ENCODE assay signal across 10 cellular contexts in genomic region chr15:75905231-75905630, GRCh38. TPM values are rescaled to one million over a fixed set of nuclear protein-coding genes. Genes with fewer than 3 reads are reported as not detected.
DNase-seq lines count a peak whose midpoint lies in the region; FAIRE-seq and TF ChIP-seq lines count a peak whose summit lies in the region.
"Had no signal": no experiment of that assay in that cellular context is flagged by ENCODE, and none has a peak within 500 bp of the region (broad histone marks: within the 10 kb centered on the region; RNA-seq: fewer than 3 reads in every experiment).

No MANE protein-coding gene starts in this region.

- peaks cover 62% of the 10 kb centered on the region for H3K79me2 ChIP-seq in keratinocyte (ENCODE audit: control insufficient read depth, insufficient read depth, low read length)

- POLR2A ChIA-PET in AG04450 (lab: Yijun Ruan, JAX) = no interaction called here
- POLR2A ChIA-PET in activated CD4-positive, alpha-beta memory T cell treated with anti-CD3 and anti-CD28 coated beads, Interleukin-2, amount 10 ng/mL, durations not matched to agents 7 days and 5 days (lab: Charles Lee) = interaction anchor here (0.6 kb wide), 1 partner anchor 30 kb away, joined by 3 read pairs; no protein-coding TSS in a partner anchor

- H3K36me3 ChIP-seq in keratinocyte (ENCODE audit: control insufficient read depth in 2 of 2, extremely low read depth in 1 of 2, insufficient read depth in 2 of 2, low read length in 2 of 2) = peaks cover 12 to 18% of the 10 kb centered on the region in 2 experiments

- H3K27me3 Mint-ChIP-seq in activated CD4-positive, alpha-beta memory T cell treated with anti-CD3 and anti-CD28 coated beads, Interleukin-2, amount 10 ng/mL, durations not matched to agents 7 days and 5 days = no peaks in the 10 kb centered on the region

- no peak overlapping the region for H2AFZ ChIP-seq in keratinocyte (ENCODE audit: control insufficient read depth, low read length)

- no peaks in the 10 kb centered on the region for H3K27me3 ChIP-seq in AG04450 (ENCODE audit: control insufficient read depth, insufficient read depth, low read length)
- no peaks in the 10 kb centered on the region for H3K27me3 ChIP-seq in keratinocyte (ENCODE audit: control insufficient read depth, extremely low read depth, insufficient read depth, low read length)

- peaks cover 3% of the 10 kb centered on the region for H4K20me1 ChIP-seq in keratinocyte (ENCODE audit: control insufficient read depth, extremely low read depth, insufficient read depth, low read length)

- no peak for FAIRE-seq in keratinocyte (lab: Jason Lieb, UNC)
- FAIRE-seq: RCC 7860 had no signal

- H3K27ac ChIP-seq in AG04450 (ENCODE audit: low read depth, low read length) (peak overlapping the region; percentile 2), keratinocyte (ENCODE audit: control insufficient read depth, insufficient read depth, low read length) (peak overlapping the region; percentile 33)

- peaks cover 55% of the 10 kb centered on the region for H3K4me1 Mint-ChIP-seq in activated CD4-positive, alpha-beta memory T cell treated with anti-CD3 and anti-CD28 coated beads, Interleukin-2, amount 10 ng/mL, durations not matched to agents 7 days and 5 days

- peaks cover 16% of the 10 kb centered on the region for H3K4me1 ChIP-seq in keratinocyte (ENCODE audit: control insufficient read depth, extremely low read depth, insufficient read depth, low read length)

- peak overlapping the region; percentile 39 for H3K9ac ChIP-seq in keratinocyte (ENCODE audit: control insufficient read depth, extremely low read depth, insufficient read depth, low read length)

- dilution Hi-C loops in keratinocyte (cut with MboI; ENCODE audit: extremely low pct_ligation_motif_present, low sequenced_read_pairs) = no loop called here

- no peak for TF ChIP-seq CTCF in AG04450 (IDR thresholded peaks at IDR 0.05; ENCODE audit: low read depth, low read length)
- no peak for TF ChIP-seq CTCF in GM12864 (IDR thresholded peaks at IDR 0.05; ENCODE audit: low read depth, low read length, missing control alignments)
- TF ChIP-seq CTCF in keratinocyte (optimal IDR thresholded peaks at IDR 0.05 in 1 of 3, IDR thresholded peaks at IDR 0.05 in 1 of 3, conservative IDR thresholded peaks at IDR 0.05 in 1 of 3; ENCODE audit: extremely low read depth in 1 of 3, insufficient read depth in 2 of 3, low read length in 3 of 3) = no peak

- H3K4me2 ChIP-seq in keratinocyte (ENCODE audit: control insufficient read depth, extremely low read depth, insufficient read depth, low read depth, low read length) = peak overlapping the region; percentile 86

- CTCF ChIA-PET in AG04450 (lab: Charles Lee) = no interaction called here
- CTCF ChIA-PET in activated CD4-positive, alpha-beta memory T cell treated with anti-CD3 and anti-CD28 coated beads, Interleukin-2, amount 10 ng/mL, durations not matched to agents 7 days and 5 days (lab: Charles Lee) = interaction anchor here (1.3 to 1.7 kb wide), 2 partner anchors 14 to 25 kb away, joined by 3 to 6 read pairs; no protein-coding TSS in a partner anchor

- H3K4me3 ChIP-seq in AG04450 (ENCODE audit: low read depth, low read length) (peak overlapping the region; percentile 27; the same call in 1 of the 2 replicates), GM12864 (ENCODE audit: low read depth, low read length) (peak overlapping the region; percentile 14; the same call in 1 of the 2 replicates), keratinocyte (ENCODE audit: control insufficient read depth in 2 of 3, extremely low read depth in 1 of 3, insufficient read depth in 2 of 3, low read depth in 1 of 3, low read length in 3 of 3) (peak overlapping the region; percentile 20 to 69 (median 59))

- H3K9me3 ChIP-seq in AG04450 (ENCODE audit: control insufficient read depth, insufficient read depth, low read length) (peaks cover 5% of the 10 kb centered on the region; the same call in 1 of the 2 replicates), keratinocyte (ENCODE audit: control insufficient read depth, low read depth, low read length) (no peaks in the 10 kb centered on the region)

- H3K27ac Mint-ChIP-seq in activated CD4-positive, alpha-beta memory T cell treated with anti-CD3 and anti-CD28 coated beads, Interleukin-2, amount 10 ng/mL, durations not matched to agents 7 days and 5 days = peak overlapping the region; percentile 38

- peak overlapping the region; percentile 97 for H3K4me3 Mint-ChIP-seq in activated CD4-positive, alpha-beta memory T cell treated with anti-CD3 and anti-CD28 coated beads, Interleukin-2, amount 10 ng/mL, durations not matched to agents 7 days and 5 days

- H3K9me1 ChIP-seq in keratinocyte (ENCODE audit: control insufficient read depth, extremely low read depth, insufficient read depth, low read length) = peaks cover 2% of the 10 kb centered on the region

- H3K36me3 Mint-ChIP-seq in activated CD4-positive, alpha-beta memory T cell treated with anti-CD3 and anti-CD28 coated beads, Interleukin-2, amount 10 ng/mL, durations not matched to agents 7 days and 5 days (ENCODE audit: low read depth) = peaks cover 38% of the 10 kb centered on the region

- peaks cover under 1% of the 10 kb centered on the region for H3K9me3 Mint-ChIP-seq in activated CD4-positive, alpha-beta memory T cell treated with anti-CD3 and anti-CD28 coated beads, Interleukin-2, amount 10 ng/mL, durations not matched to agents 7 days and 5 days

- DNase-seq in AG04450 (ENCODE audit: low read depth, low spot score) (no peak), GM12864 (ENCODE audit: low read depth) (no peak), keratinocyte (ENCODE audit: low read depth, low spot score) (no peak), NAMALWA (ENCODE audit: low spot score) (no peak), NCI-H146 treated with DMSO at 0.1 percent for 48 hours (lab: John Stamatoyannopoulos, UW; ENCODE audit: unreplicated experiment) (no peak), medulla oblongata (ENCODE audit: extremely low spot score) (no peak), mucosa of gallbladder (ENCODE audit: low spot score) (no peak)
- no peak for DNase-seq in activated CD4-positive, alpha-beta memory T cell treated with anti-CD3 and anti-CD28 coated beads, Interleukin-2, amount 10 ng/mL, durations not matched to agents 7 days and 5 days
- DNase-seq: activated CD4-positive, CD25-positive, alpha-beta regulatory T cell had no signal

RNA-seq across cellular contexts. Expression of gene FBXO22, which starts 1.6 kb away (rescaled TPM):
- polyA plus RNA-seq in AG04450 (2011; rRNA removed) = 59.8 and 68.7 TPM in 2 replicates
- 41.1 and 44.0 TPM in 2 replicates for polyA minus RNA-seq in AG04450 (2011; rRNA and poly(A)+ RNA removed)
- 10 to 100 TPM; 32.5 to 33.1 TPM for total RNA-seq in activated CD4-positive, alpha-beta memory T cell treated with anti-CD3 and anti-CD28 coated beads, Interleukin-2, amount 10 ng/mL, durations not matched to agents 7 days and 5 days
- polyA plus RNA-seq in keratinocyte = 31.4 to 68.5 TPM (median 56.4 TPM) in 3 replicates
- 12.3 TPM for polyA plus RNA-seq in keratinocyte (2011; ENCODE audit: low read depth)
- 28.2 and 52.7 TPM in 2 replicates for polyA plus RNA-seq in keratinocyte (2011; cell fraction: cytosol; rRNA removed)
- polyA plus RNA-seq in keratinocyte (2011; cell fraction: nucleus; rRNA removed) = 28.9 and 34.8 TPM in 2 replicates
- 47.3 and 55.9 TPM in 2 replicates for polyA plus RNA-seq in keratinocyte (2012; ENCODE audit: low replicate concordance)
- 26.6 to 43.2 TPM (median 38.8 TPM) in 3 replicates for polyA minus RNA-seq in keratinocyte
- 62.2 TPM for polyA minus RNA-seq in keratinocyte (2011; cell fraction: cytosol; rRNA and poly(A)+ RNA removed)
- polyA minus RNA-seq in keratinocyte (2011; cell fraction: nucleus; rRNA and poly(A)+ RNA removed) = 24.4 and 30.3 TPM in 2 replicates
- total RNA-seq in mucosa of gallbladder = 29.1 TPM
